Comparison of ENCODE assay signal across 1 cellular context in genomic region chr11:1060885-1061616, GRCh38.
TF ChIP-seq lines count a peak whose summit lies in the region.

No MANE protein-coding gene starts in this region.

TF ChIP-seq in K562, 482 proteins besides CTCF, POLR2A, EP300 and RAD21:
- TF ChIP-seq ZNF174 (CRISPR knock-in tag; IDR thresholded peaks at IDR 0.05) (no peak), SNIP1 (IDR thresholded peaks at IDR 0.05; ENCODE audit: low read depth) (0 out of 2 replicates have a peak, but pooled peaks have one; percentile 46), HDAC1 (IDR thresholded peaks at IDR 0.05) (no peak), MGA (IDR thresholded peaks at IDR 0.05) (peak; percentile 60), BRF1 (IDR thresholded peaks at IDR 0.05; ENCODE audit: borderline replicate concordance, extremely low read depth, insufficient read length) (no peak), L3MBTL2 (IDR thresholded peaks at IDR 0.05) (peak; percentile 73)
TF ChIP-seq in K562: peak in this region for 3.
